8 cellular contexts compared by ENCODE assay signal in the genomic region with DNA sequence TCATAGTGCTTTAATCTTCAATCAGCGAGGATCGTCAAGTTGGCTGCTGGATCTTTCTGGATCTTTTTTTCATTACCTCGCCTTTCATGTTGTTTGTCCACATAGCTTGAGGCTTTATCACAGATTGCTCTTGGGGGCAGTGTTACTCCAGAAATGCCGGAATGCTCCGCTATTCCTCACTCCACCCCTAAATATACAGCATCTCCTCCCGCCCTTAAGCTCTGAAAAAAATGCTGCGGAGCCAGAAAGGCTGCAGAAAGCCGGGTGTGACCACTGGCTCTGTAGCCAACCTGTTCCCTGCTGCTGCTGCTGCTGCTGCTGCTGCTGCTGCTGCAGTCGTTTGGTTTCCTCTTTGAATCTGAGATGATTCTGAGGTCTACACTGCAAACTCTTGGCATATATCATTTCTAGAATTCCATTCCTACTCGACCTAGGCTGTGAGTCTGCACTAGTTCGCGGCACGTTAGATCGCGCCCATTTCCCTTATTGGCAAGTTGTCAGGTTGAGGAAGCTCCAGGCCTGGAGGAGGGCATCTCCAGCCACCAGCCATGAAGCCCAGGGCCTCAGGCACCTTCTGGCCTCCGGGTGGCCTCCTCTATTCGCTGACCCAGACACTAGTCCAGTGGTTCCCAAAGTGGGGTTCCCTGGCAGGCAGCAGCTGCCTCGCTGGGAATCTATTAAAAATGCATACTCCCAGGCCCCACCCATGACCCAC. TPM values are rescaled to one million over a fixed set of nuclear protein-coding genes. Genes with fewer than 3 reads are reported as not detected.
DNase-seq lines count a peak whose midpoint lies in the region; ATAC-seq and TF ChIP-seq lines count a peak whose summit lies in the region.

No MANE protein-coding gene starts in this region.

- no peaks in the 10 kb centered on the region for H3K36me3 Mint-ChIP-seq in CD14-positive monocyte

- H3K4me1 ChIP-seq in RWPE2 (ENCODE audit: insufficient read depth, poor library complexity, severe bottlenecking) (no peaks in the 10 kb centered on the region), foreskin keratinocyte (no peaks in the 10 kb centered on the region)

- no peaks in the 10 kb centered on the region for H3K36me3 ChIP-seq in RWPE2 (ENCODE audit: low read depth)

- DNase-seq in CD14-positive monocyte (ENCODE audit: low spot score) = peak; percentile 55
- DNase-seq in Kasumi-1 (lab: John Stamatoyannopoulos, UW) = peak; percentile 55 to 64
- peak; percentile 61 for DNase-seq in RWPE2 (ENCODE audit: low spot score)
- DNase-seq in activated gamma-delta T cell treated with anti-CD3 and anti-CD28 coated beads, Interleukin-2, amount 50 U/mL, for 16 hours (ENCODE audit: low read depth) = peak; percentile 34
- DNase-seq in foreskin keratinocyte = peak; percentile 80 to 81
- peak; percentile 35 for DNase-seq in omental fat pad (ENCODE audit: low spot score)

- H3K27me3 Mint-ChIP-seq in CD14-positive monocyte (ENCODE audit: low read depth in 3 of 3) = peaks cover 0 to 5% (median 0%) of the 10 kb centered on the region in 3 donors

- H3K27ac ChIP-seq in RWPE2 (ENCODE audit: poor library complexity, severe bottlenecking) (no peak overlapping the region), foreskin keratinocyte (no peak overlapping the region), temporal lobe (ENCODE audit: low read depth, low read length) (peak overlapping the region; percentile 50)

- H3K9me3 Mint-ChIP-seq in CD14-positive monocyte = peaks cover 0 to 4% (median 0%) of the 10 kb centered on the region in 7 donors

- no peak overlapping the region for H3K4me3 ChIP-seq in RWPE2 (ENCODE audit: severe bottlenecking)

- H3K4me1 Mint-ChIP-seq in CD14-positive monocyte = peaks cover 20% of the 10 kb centered on the region

- H3K27ac Mint-ChIP-seq in CD14-positive monocyte = peak overlapping the region in 6 of 7 donors; percentile 54 to 88 (median 70)

- no peaks in the 10 kb centered on the region for H3K27me3 ChIP-seq in RWPE2 (ENCODE audit: insufficient read depth, poor library complexity, severe bottlenecking)
- H3K27me3 ChIP-seq in foreskin keratinocyte = no peaks in the 10 kb centered on the region

- TF ChIP-seq CTCF in CD14-positive monocyte (IDR thresholded peaks at IDR 0.05) (peak; percentile 31), RWPE2 (IDR thresholded peaks at IDR 0.05; ENCODE audit: poor library complexity, severe bottlenecking) (peak; percentile 56), foreskin keratinocyte (conservative IDR thresholded peaks at IDR 0.05) (peak; percentile 80), omental fat pad (IDR thresholded peaks at IDR 0.05) (no peak)

- H3K4me3 Mint-ChIP-seq in CD14-positive monocyte = peak overlapping the region; percentile 47 to 62

- no peaks in the 10 kb centered on the region for H3K9me3 ChIP-seq in RWPE2 (ENCODE audit: severe bottlenecking)

- ATAC-seq in GM19438 (IDR thresholded peaks at IDR 0.05; ENCODE audit: low read depth, unreplicated experiment) (peak; percentile 89), RWPE2 (ENCODE audit: low read depth) (peak; percentile 94), foreskin keratinocyte (peak; percentile 92), omental fat pad (ENCODE audit: low FRiP score) (peak; percentile 87)

- intact Hi-C loops in CD14-positive monocyte (cut with micrococcal nuclease) = no loop called here

RNA-seq across cellular contexts. Expression of a gene that starts 34.2 kb away (rescaled TPM):
- polyA plus RNA-seq in CD14-positive monocyte (10 to 100 TPM; 68.6 to 93.3 TPM), foreskin keratinocyte (71.6 and 79.4 TPM in 2 replicates)
- total RNA-seq in foreskin keratinocyte (67.2 and 83.3 TPM in 2 replicates), omental fat pad (100 to 1,000 TPM in 3 of 4 donors, 10 to 100 TPM in 1; 95.4 to 149 (median 126) TPM), temporal lobe (48.9 TPM)

RNA-seq across cellular contexts. Expression of a gene that starts 52.1 kb away (rescaled TPM):
- polyA plus RNA-seq in CD14-positive monocyte = 10 to 100 TPM; 22.8 to 38.0 TPM
- total RNA-seq in foreskin keratinocyte = 0.10 and 0.21 TPM in 2 replicates
- polyA plus RNA-seq in foreskin keratinocyte = 0.08 and 0.25 TPM in 2 replicates
- 10 to 100 TPM in 3 of 4 donors, 1 to 10 TPM in 1; 9.0 to 26.0 (median 21.0) TPM for total RNA-seq in omental fat pad
- 0.74 TPM for total RNA-seq in temporal lobe

RNA-seq across cellular contexts. Expression of a gene that starts 57.2 kb away (rescaled TPM):
- polyA plus RNA-seq in CD14-positive monocyte = 100 to 1,000 TPM; 187 to 203 TPM
- total RNA-seq in foreskin keratinocyte = 193 and 230 TPM in 2 replicates
- 208 and 226 TPM in 2 replicates for polyA plus RNA-seq in foreskin keratinocyte
- 100 to 1,000 TPM; 151 to 280 (median 263) TPM for total RNA-seq in omental fat pad
- 105 TPM for total RNA-seq in temporal lobe

Comparison
In these comparisons a context has a peak if more than half of its experiments do, and no peak if none do; other contexts are left out.
1. CTCF ChIP-seq: peak in CD14-positive monocyte (single experiment), RWPE2 (single experiment) and foreskin keratinocyte (single experiment); none in omental fat pad (0 of 3).
2. Peak in every context shown above with its lines, with median percentiles within 50 percentile points of each other: DNase-seq and ATAC-seq.